In genomic region chr17:79093270-79093669, GRCh38 we compare ENCODE assay signal across 21 cellular contexts.
"Had no signal": no experiment of that assay in that cellular context is flagged by ENCODE, and none has a peak within 500 bp of the region (broad histone marks: within the 10 kb centered on the region; RNA-seq: fewer than 3 reads in every experiment).

No MANE protein-coding gene starts in this region.

- H3K27ac Mint-ChIP-seq: activated naive CD4-positive, alpha-beta T cell treated with anti-CD3 and anti-CD28 coated beads, Interleukin-2, amount 10 ng/mL, durations not matched to agents 7 days and 5 days; activated naive CD8-positive, alpha-beta T cell treated with anti-CD3 and anti-CD28 coated beads, Interleukin-2, amount 10 ng/mL, durations not matched to agents 7 days and 5 days; activated T-helper 1 cell treated with anti-CD3 and anti-CD28 coated beads, Interleukin-12 subunit alpha, Interleukin-12 subunit beta, Interleukin-2, Interleukin-4 antibody, amounts not matched to agents 30 ng/mL and 10 ng/mL and 1 ng/mL, durations not matched to agents 14 hours and 24 hours and 36 hours; memory B cell had no signal

- H3K9me3 Mint-ChIP-seq: activated naive CD4-positive, alpha-beta T cell treated with anti-CD3 and anti-CD28 coated beads, Interleukin-2, amount 10 ng/mL, durations not matched to agents 7 days and 5 days; activated naive CD8-positive, alpha-beta T cell treated with anti-CD3 and anti-CD28 coated beads, Interleukin-2, amount 10 ng/mL, durations not matched to agents 7 days and 5 days; activated T-helper 1 cell treated with anti-CD3 and anti-CD28 coated beads, Interleukin-12 subunit alpha, Interleukin-12 subunit beta, Interleukin-2, Interleukin-4 antibody, amounts not matched to agents 30 ng/mL and 10 ng/mL and 1 ng/mL, durations not matched to agents 14 hours and 24 hours and 36 hours; memory B cell; naive thymus-derived CD4-positive, alpha-beta T cell had no signal

- H3K36me3 Mint-ChIP-seq: activated naive CD4-positive, alpha-beta T cell treated with anti-CD3 and anti-CD28 coated beads, Interleukin-2, amount 10 ng/mL, durations not matched to agents 7 days and 5 days; activated naive CD8-positive, alpha-beta T cell treated with anti-CD3 and anti-CD28 coated beads, Interleukin-2, amount 10 ng/mL, durations not matched to agents 7 days and 5 days; brain; memory B cell; naive thymus-derived CD4-positive, alpha-beta T cell had no signal

- ATAC-seq: gastroesophageal sphincter, right cardiac atrium, upper lobe of right lung had no signal

- H3K4me3 Mint-ChIP-seq: activated naive CD4-positive, alpha-beta T cell treated with anti-CD3 and anti-CD28 coated beads, Interleukin-2, amount 10 ng/mL, durations not matched to agents 7 days and 5 days; activated naive CD8-positive, alpha-beta T cell treated with anti-CD3 and anti-CD28 coated beads, Interleukin-2, amount 10 ng/mL, durations not matched to agents 7 days and 5 days; activated T-helper 1 cell treated with anti-CD3 and anti-CD28 coated beads, Interleukin-12 subunit alpha, Interleukin-12 subunit beta, Interleukin-2, Interleukin-4 antibody, amounts not matched to agents 30 ng/mL and 10 ng/mL and 1 ng/mL, durations not matched to agents 14 hours and 24 hours and 36 hours; brain; memory B cell had no signal

- H3K4me3 ChIP-seq: ascending aorta, cardiac muscle cell, coronary artery, dorsolateral prefrontal cortex, gastroesophageal sphincter, suprapubic skin, tibial artery, upper lobe of right lung had no signal

- DNase-seq: activated CD8-positive, alpha-beta memory T cell treated with anti-CD3 and anti-CD28 coated beads for 24 hours; erythroblast; hippocampal formation; midbrain; right cardiac atrium; T1000; tibial artery; upper lobe of right lung; WERI-Rb-1 had no signal

- H3K9me3 ChIP-seq: ascending aorta, gastroesophageal sphincter, suprapubic skin, tibial artery, upper lobe of right lung had no signal
